Comparison of ENCODE assay signal across 2 cellular contexts in genomic region chr19:50222691-50223438, GRCh38.
TF ChIP-seq lines count a peak whose summit lies in the region.

No MANE protein-coding gene starts in this region.

TF ChIP-seq in HEK293, 187 proteins besides CTCF, POLR2A, EP300 and RAD21:
- TF ChIP-seq ZNF747 (tag by site-specific recombination; IDR thresholded peaks at IDR 0.05) (no peak), ZNF768 (tag by site-specific recombination; IDR thresholded peaks at IDR 0.05) (0 out of 2 replicates have a peak, but pooled peaks have one; percentile 32)

TF ChIP-seq in HepG2, 621 proteins besides CTCF, POLR2A, EP300 and RAD21:
- peak; percentile 87 for TF ChIP-seq ZNF768 (CRISPR knock-in tag; IDR thresholded peaks at IDR 0.05)
- TF ChIP-seq ERF (CRISPR knock-in tag; IDR thresholded peaks at IDR 0.05): no peak
